Comparison of ENCODE assay signal across 17 cellular contexts in genomic region chr9:15374310-15374709, GRCh38. TPM values are rescaled to one million over a fixed set of nuclear protein-coding genes. Genes with fewer than 3 reads are reported as not detected.
DNase-seq lines count a peak whose midpoint lies in the region; ATAC-seq and TF ChIP-seq lines count a peak whose summit lies in the region.
"Had no signal": no experiment of that assay in that cellular context is flagged by ENCODE, and none has a peak within 500 bp of the region (broad histone marks: within the 10 kb centered on the region; RNA-seq: fewer than 3 reads in every experiment).

No MANE protein-coding gene starts in this region.

- DNase-seq in NAMALWA (ENCODE audit: low spot score): peak; percentile 5
- no peak for DNase-seq in ascending aorta (ENCODE audit: low spot score in 2 of 2)
- DNase-seq in osteocyte (ENCODE audit: extremely low spot score, unreplicated experiment): no peak
- no peak for DNase-seq in OCI-M1 (lab: John Stamatoyannopoulos, UW)
- DNase-seq in cerebellar cortex (ENCODE audit: low spot score): no peak
- DNase-seq: activated CD4-positive, alpha-beta T cell treated with anti-CD3 and anti-CD28 coated beads for 48 hours; activated naive CD4-positive, alpha-beta T cell treated with anti-CD3 and anti-CD28 coated beads, Interleukin-2, amount 50 U/mL, for 16 hours; activated T-cell treated with anti-CD3 and anti-CD28 coated beads for 4 hours; heart left ventricle; NCI-H2029; NCI-H526; posterior cingulate gyrus; stimulated activated naive CD8-positive, alpha-beta T cell treated with anti-CD3 and anti-CD28 coated beads, Interleukin-15, Interleukin-2, amounts not matched to agents 100 U/mL and 50 U/mL, for 24 hours; T-helper 9 cell had no signal

- H3K4me1 ChIP-seq in ascending aorta: peaks cover 0 to 5% of the 10 kb centered on the region in 2 donors

- peaks cover 68% of the 10 kb centered on the region for H3K4me1 Mint-ChIP-seq in osteocyte (ENCODE audit: unreplicated experiment)

- H3K4me3 Mint-ChIP-seq in osteocyte (ENCODE audit: unreplicated experiment): peak overlapping the region; percentile 20

- no peaks in the 10 kb centered on the region for H3K36me3 ChIP-seq in ascending aorta
- H3K36me3 ChIP-seq: heart left ventricle had no signal

- H3K27ac ChIP-seq in ascending aorta: peak overlapping the region; percentile 32 to 58
- H3K27ac ChIP-seq: heart left ventricle had no signal

- H3K9me3 ChIP-seq in ascending aorta: no peaks in the 10 kb centered on the region

- peak; percentile 43 for ATAC-seq in GM18511 (IDR thresholded peaks at IDR 0.05; ENCODE audit: unreplicated experiment)
- ATAC-seq in HG03175 (IDR thresholded peaks at IDR 0.05; ENCODE audit: unreplicated experiment): no peak
- ATAC-seq in HG03045 (IDR thresholded peaks at IDR 0.05; ENCODE audit: unreplicated experiment): no peak
- ATAC-seq: heart left ventricle; stimulated activated naive CD8-positive, alpha-beta T cell treated with anti-CD3 and anti-CD28 coated beads, Interleukin-15, Interleukin-2, amounts not matched to agents 100 U/mL and 50 U/mL, for 24 hours had no signal

- peaks cover 3% of the 10 kb centered on the region for H3K36me3 Mint-ChIP-seq in osteocyte (ENCODE audit: unreplicated experiment)

- no peak for TF ChIP-seq CTCF in ascending aorta (IDR thresholded peaks at IDR 0.05)
- TF ChIP-seq CTCF in osteocyte (IDR thresholded peaks at IDR 0.05): no peak

- H3K9me3 Mint-ChIP-seq in osteocyte (ENCODE audit: unreplicated experiment): peaks cover 6% of the 10 kb centered on the region

- no peaks in the 10 kb centered on the region for H3K27me3 ChIP-seq in ascending aorta

- peak overlapping the region; percentile 91 for H3K27ac Mint-ChIP-seq in osteocyte (ENCODE audit: unreplicated experiment)

- H3K27me3 Mint-ChIP-seq in osteocyte (ENCODE audit: unreplicated experiment): no peaks in the 10 kb centered on the region

- H3K4me3 ChIP-seq in ascending aorta: no peak overlapping the region
- H3K4me3 ChIP-seq: heart left ventricle had no signal

- intact Hi-C loops in ascending aorta (cut with DNase I): loop anchor here (5.0 kb wide), 1 partner anchor 62 kb away; no protein-coding TSS in a partner anchor

RNA-seq across cellular contexts. Expression of gene SNAPC3, which starts 48.4 kb away (rescaled TPM):
- total RNA-seq in ascending aorta (8.8 TPM), osteocyte (36.1 and 38.3 TPM in 2 replicates)
